ENCODE assay signal across 26 cellular contexts in the genomic region with DNA sequence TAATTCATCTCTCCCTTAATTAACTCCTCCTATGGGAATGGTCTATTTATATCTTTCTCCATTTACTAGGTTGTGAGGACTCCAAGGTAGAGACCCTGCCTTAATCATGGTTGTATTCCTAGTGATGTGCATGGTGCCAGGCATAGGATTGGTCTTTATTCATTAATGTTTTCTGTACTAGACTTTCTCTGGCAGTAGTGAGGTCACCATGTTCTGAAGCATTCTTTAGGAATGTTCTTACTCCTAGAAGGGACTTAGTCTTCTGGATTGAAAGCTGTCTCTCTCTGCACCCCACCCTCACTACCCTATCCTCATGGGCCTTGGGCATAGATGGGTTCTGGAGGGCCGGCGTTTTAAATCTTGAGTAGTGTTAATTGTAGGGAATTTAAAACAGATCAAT. TPM values are rescaled to one million over a fixed set of nuclear protein-coding genes. Genes with fewer than 3 reads are reported as not detected.
"Had no signal": no experiment of that assay in that cellular context is flagged by ENCODE, and none has a peak within 500 bp of the region (broad histone marks: within the 10 kb centered on the region; RNA-seq: fewer than 3 reads in every experiment).

No MANE protein-coding gene starts in this region.

- H3K36me3 ChIP-seq: gastroesophageal sphincter, heart left ventricle, left lung, sigmoid colon, transverse colon had no signal

- H3K27me3 ChIP-seq: body of pancreas, left lung, sigmoid colon, transverse colon had no signal

- H3K4me3 ChIP-seq: body of pancreas, gastroesophageal sphincter, heart left ventricle, left lung, sigmoid colon, transverse colon had no signal

- H3K4me1 ChIP-seq: gastroesophageal sphincter, heart left ventricle, left lung, sigmoid colon, transverse colon had no signal

- H3K9me3 ChIP-seq: body of pancreas, left lung, transverse colon had no signal

- DNase-seq: activated naive CD4-positive, alpha-beta T cell treated with anti-CD3 and anti-CD28 coated beads for 36 hours; activated naive CD8-positive, alpha-beta T cell treated with anti-CD3 and anti-CD28 coated beads, Interleukin-2, amount 10 ng/mL, durations not matched to agents 7 days and 5 days; activated T-cell treated with anti-CD3 and anti-CD28 coated beads, Interleukin-2, amount 50 U/mL, for 24 hours; body of pancreas; caudate nucleus; effector memory CD4-positive, alpha-beta T cell; heart left ventricle; kidney; left lung; natural killer cell; retina; sigmoid colon; stimulated activated CD4-positive, alpha-beta T cell treated with anti-CD3 and anti-CD28 coated beads, Interleukin-2, amount 100 ng/mL, for 48 hours; stimulated activated CD8-positive, alpha-beta memory T cell treated with anti-CD3 and anti-CD28 coated beads, Interleukin-4, amount 100 ng/mL, for 48 hours; stimulated activated naive B cell treated with anti-CD40 and anti-IgM and Interleukin-4, amounts not matched to agents 10 μg/mL and 1 μg/mL and 100 μg/mL, for 72 hours; T-helper 1 cell; transverse colon had no signal

- ATAC-seq: body of pancreas; esophagus mucosa; gastroesophageal sphincter; heart left ventricle; left lung; natural killer cell; stimulated activated naive B cell treated with anti-CD40 and anti-IgM and Interleukin-4, amounts not matched to agents 10 μg/mL and 1 μg/mL and 100 μg/mL, for 72 hours; WTC11 had no signal

- H3K27ac ChIP-seq: body of pancreas, gastroesophageal sphincter, heart left ventricle, left lung, sigmoid colon, transverse colon had no signal

RNA-seq across cellular contexts. Expression of a gene that starts 10.6 kb away (rescaled TPM):
- total RNA-seq: dermis microvascular lymphatic vessel endothelial cell, lung microvascular endothelial cell, mesothelial cell of epicardium, temporal lobe had no signal

RNA-seq across cellular contexts. Expression of a gene that starts 30.8 kb away (rescaled TPM):
- total RNA-seq: dermis microvascular lymphatic vessel endothelial cell, esophagus mucosa, gastroesophageal sphincter, lung microvascular endothelial cell, mesothelial cell of epicardium, osteoblast, posterior vena cava, temporal lobe had no signal
